30 cellular contexts compared by ENCODE assay signal in the genomic region with DNA sequence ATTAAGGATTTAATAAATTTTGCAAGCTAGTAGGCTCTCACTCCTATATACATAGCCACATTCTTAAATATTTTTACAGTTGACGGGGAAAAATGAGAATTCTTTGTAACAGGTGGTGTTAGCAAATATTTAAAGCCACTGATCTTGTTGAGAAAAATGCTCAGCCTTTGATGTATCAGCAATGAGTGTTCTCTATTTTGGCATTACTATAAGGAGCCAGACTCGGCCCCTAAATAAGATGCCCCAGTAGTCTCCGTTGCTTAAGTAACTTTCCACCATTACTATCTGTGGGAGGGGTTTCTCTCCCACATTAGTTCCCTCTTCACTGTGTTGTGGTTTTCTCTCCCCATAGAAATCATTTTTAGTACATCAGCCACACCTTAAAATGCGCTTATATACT.
"Had no signal": no experiment of that assay in that cellular context is flagged by ENCODE, and none has a peak within 500 bp of the region (broad histone marks: within the 10 kb centered on the region; RNA-seq: fewer than 3 reads in every experiment).

No MANE protein-coding gene starts in this region.

- H3K27ac ChIP-seq: colonic mucosa, epithelial cell of prostate, esophagus squamous epithelium, uterus, WERI-Rb-1 had no signal

- H3K4me3 ChIP-seq: colonic mucosa, esophagus squamous epithelium, right atrium auricular region, uterus had no signal

- H3K9me3 ChIP-seq: colonic mucosa, esophagus squamous epithelium, right atrium auricular region, uterus had no signal

- H3K27me3 ChIP-seq: colonic mucosa, esophagus squamous epithelium, right atrium auricular region, uterus had no signal

- H3K4me3 Mint-ChIP-seq: activated CD4-positive, alpha-beta memory T cell treated with anti-CD3 and anti-CD28 coated beads for 36 hours; activated T-helper 1 cell treated with anti-CD3 and anti-CD28 coated beads, Interleukin-12 subunit alpha, Interleukin-12 subunit beta, Interleukin-2, Interleukin-4 antibody, amounts not matched to agents 30 ng/mL and 10 ng/mL and 1 ng/mL, durations not matched to agents 14 hours and 24 hours and 36 hours; naive thymus-derived CD4-positive, alpha-beta T cell; neural crest cell; stimulated activated naive CD8-positive, alpha-beta T cell treated with anti-CD3 and anti-CD28 coated beads, Interleukin-15, Interleukin-2, amounts not matched to agents 100 ng/mL and 50 ng/mL, for 24 hours; T-helper 17 cell; type B pancreatic cell had no signal

- DNase-seq: activated CD4-positive, alpha-beta memory T cell treated with anti-CD3 and anti-CD28 coated beads for 36 hours; activated CD4-positive, alpha-beta T cell treated with anti-CD3 and anti-CD28 coated beads for 48 hours; activated CD8-positive, alpha-beta memory T cell treated with anti-CD3 and anti-CD28 coated beads, Interleukin-2, amount 50 U/mL, for 4 hours; activated gamma-delta T cell treated with Interleukin-2 at 50 U/mL for 16 hours; activated naive CD4-positive, alpha-beta T cell treated with anti-CD3 and anti-CD28 coated beads, Interleukin-2, amount 50 U/mL, for 16 hours; activated T-cell treated with anti-CD3 and anti-CD28 coated beads, Interleukin-2, amount 50 U/mL, for 1 hour; amygdala; colonic mucosa; effector CD8-positive, alpha-beta T cell; esophagus squamous epithelium; head of caudate nucleus; hippocampal formation; left cardiac atrium; left ventricle myocardium superior; naive thymus-derived CD4-positive, alpha-beta T cell; nucleus accumbens; stimulated activated CD4-positive, alpha-beta T cell treated with anti-CD3 and anti-CD28 coated beads, Interleukin-12 subunit alpha, Interleukin-12 subunit beta, amount 100 ng/mL, for 4 hours; stimulated activated CD4-positive, alpha-beta T cell treated with anti-CD3 and anti-CD28 coated beads, Interleukin-4, amount 100 ng/mL, for 1 hour; substantia nigra; T-helper 17 cell; T1000; uterus; WERI-Rb-1 had no signal

- ATAC-seq: activated CD4-positive, CD25-positive, alpha-beta regulatory T cell treated with anti-CD3 and anti-CD28 coated beads, Interleukin-2, amount 50 U/mL, for 24 hours; left cardiac atrium; left ventricle myocardium superior; naive thymus-derived CD4-positive, alpha-beta T cell; T-helper 17 cell had no signal

- H3K27me3 Mint-ChIP-seq: activated CD4-positive, alpha-beta memory T cell treated with anti-CD3 and anti-CD28 coated beads for 36 hours; naive thymus-derived CD4-positive, alpha-beta T cell; stimulated activated naive CD8-positive, alpha-beta T cell treated with anti-CD3 and anti-CD28 coated beads, Interleukin-15, Interleukin-2, amounts not matched to agents 100 ng/mL and 50 ng/mL, for 24 hours; T-helper 17 cell; type B pancreatic cell had no signal

- H3K4me1 Mint-ChIP-seq: neural crest cell had no signal

- H3K4me1 ChIP-seq: colonic mucosa, uterus had no signal

- H3K27ac Mint-ChIP-seq: activated CD4-positive, alpha-beta memory T cell treated with anti-CD3 and anti-CD28 coated beads for 36 hours; activated T-helper 1 cell treated with anti-CD3 and anti-CD28 coated beads, Interleukin-12 subunit alpha, Interleukin-12 subunit beta, Interleukin-2, Interleukin-4 antibody, amounts not matched to agents 30 ng/mL and 10 ng/mL and 1 ng/mL, durations not matched to agents 14 hours and 24 hours and 36 hours; stimulated activated naive CD8-positive, alpha-beta T cell treated with anti-CD3 and anti-CD28 coated beads, Interleukin-15, Interleukin-2, amounts not matched to agents 100 ng/mL and 50 ng/mL, for 24 hours; T-helper 17 cell; type B pancreatic cell had no signal

- H3K36me3 ChIP-seq: colonic mucosa, right atrium auricular region, uterus, WERI-Rb-1 had no signal

- H3K9me3 Mint-ChIP-seq: activated T-helper 1 cell treated with anti-CD3 and anti-CD28 coated beads, Interleukin-12 subunit alpha, Interleukin-12 subunit beta, Interleukin-2, Interleukin-4 antibody, amounts not matched to agents 30 ng/mL and 10 ng/mL and 1 ng/mL, durations not matched to agents 14 hours and 24 hours and 36 hours; type B pancreatic cell had no signal
